In the genomic region with DNA sequence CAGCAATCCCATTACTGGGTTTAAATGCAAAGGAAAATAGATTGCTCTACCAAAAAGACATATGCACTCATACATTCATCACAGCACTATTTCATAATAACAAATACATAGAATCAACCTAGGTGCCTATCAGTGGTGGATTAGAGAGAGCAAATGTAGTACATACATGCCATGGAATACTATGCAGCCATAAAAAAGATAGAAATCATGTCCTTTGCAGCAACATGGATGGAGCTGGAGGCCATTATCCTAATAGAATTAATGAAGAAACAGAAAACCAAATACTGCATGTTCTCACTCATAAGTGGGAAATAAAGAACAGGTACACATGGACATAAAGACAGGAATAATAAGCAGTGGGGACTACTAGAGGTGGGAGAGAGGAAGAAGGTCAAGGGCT, we compare ENCODE assay signal across 9 cellular contexts.
"Had no signal": no experiment of that assay in that cellular context is flagged by ENCODE, and none has a peak within 500 bp of the region (broad histone marks: within the 10 kb centered on the region; RNA-seq: fewer than 3 reads in every experiment).

No MANE protein-coding gene starts in this region.

- H3K27me3 Mint-ChIP-seq: IgD-negative memory B cell had no signal

- H3K27ac Mint-ChIP-seq: IgD-negative memory B cell had no signal

- H3K27ac ChIP-seq: HL-60, KMS-11 had no signal

- H3K4me3 Mint-ChIP-seq: IgD-negative memory B cell had no signal

- H3K4me1 Mint-ChIP-seq: IgD-negative memory B cell had no signal

- FAIRE-seq: HepG2, HTR-8/SVneo, K562 had no signal

- H3K9ac ChIP-seq: KMS-11 had no signal

- H3K4me2 ChIP-seq: KMS-11 had no signal

- ATAC-seq: HepG2, K562 had no signal

- H3K4me3 ChIP-seq: K562 had no signal

- H3K36me3 Mint-ChIP-seq: IgD-negative memory B cell had no signal

- DNase-seq: IMR-90, KBM-7, KG1 had no signal
